In genomic region chr4:4254666-4255065, GRCh38 we compare ENCODE assay signal across 22 cellular contexts. TPM values are rescaled to one million over a fixed set of nuclear protein-coding genes. Genes with fewer than 3 reads are reported as not detected.
"Had no signal": no experiment of that assay in that cellular context is flagged by ENCODE, and none has a peak within 500 bp of the region (broad histone marks: within the 10 kb centered on the region; RNA-seq: fewer than 3 reads in every experiment).

No MANE protein-coding gene starts in this region.

- H3K27ac ChIP-seq: adrenal gland, brain microvascular endothelial cell, esophagus squamous epithelium, neutrophil, prostate gland, SK-N-MC, upper lobe of left lung, WERI-Rb-1 had no signal

- DNase-seq: activated CD4-positive, alpha-beta T cell treated with anti-CD3 and anti-CD28 coated beads for 36 hours; activated CD8-positive, alpha-beta T cell treated with anti-CD3 and anti-CD28 coated beads, Interleukin-2, amount 10 ng/mL, durations not matched to agents 7 days and 5 days; activated naive CD4-positive, alpha-beta T cell treated with anti-CD3 and anti-CD28 coated beads, Interleukin-2, amount 10 ng/mL, durations not matched to agents 7 days and 5 days; adrenal gland; brain microvascular endothelial cell; esophagus squamous epithelium; foreskin fibroblast; mucosa of descending colon; naive thymus-derived CD8-positive, alpha-beta T cell; stimulated activated CD4-positive, alpha-beta T cell treated with anti-CD3 and anti-CD28 coated beads, Interleukin-2, amount 100 ng/mL, for 24 hours; stimulated activated naive B cell treated with anti-CD40 and anti-IgM and Interleukin-4, amounts not matched to agents 10 μg/mL and 1 μg/mL and 100 μg/mL, for 72 hours; T-cell; upper lobe of left lung; WERI-Rb-1 had no signal

- H3K9me3 ChIP-seq: adrenal gland, esophagus squamous epithelium, mucosa of descending colon, neutrophil, prostate gland, upper lobe of left lung had no signal

- ATAC-seq: activated CD4-positive, alpha-beta T cell treated with anti-CD3 and anti-CD28 coated beads for 36 hours; activated CD8-positive, alpha-beta T cell treated with anti-CD3 and anti-CD28 coated beads, Interleukin-2, amount 10 ng/mL, durations not matched to agents 7 days and 5 days; mucosa of descending colon; naive thymus-derived CD8-positive, alpha-beta T cell; sciatic nerve; stimulated activated naive B cell treated with anti-CD40 and anti-IgM and Interleukin-4, amounts not matched to agents 10 μg/mL and 1 μg/mL and 100 μg/mL, for 72 hours; T-cell had no signal

- H3K27me3 ChIP-seq: adrenal gland, brain microvascular endothelial cell, upper lobe of left lung had no signal

- H3K36me3 ChIP-seq: adrenal gland, brain microvascular endothelial cell, esophagus squamous epithelium, neutrophil, prostate gland, upper lobe of left lung, WERI-Rb-1 had no signal

- H3K4me1 ChIP-seq: esophagus squamous epithelium, prostate gland had no signal

- H3K4me3 ChIP-seq: adrenal gland, esophagus squamous epithelium, lung, mucosa of descending colon, prostate gland, SK-N-MC, upper lobe of left lung had no signal

RNA-seq across cellular contexts. Expression of gene OTOP1, which starts 27.9 kb away (rescaled TPM):
- total RNA-seq: activated CD4-positive, alpha-beta T cell treated with anti-CD3 and anti-CD28 coated beads for 36 hours; activated CD8-positive, alpha-beta T cell treated with anti-CD3 and anti-CD28 coated beads, Interleukin-2, amount 10 ng/mL, durations not matched to agents 7 days and 5 days; activated T-helper 2 cell treated with anti-CD3 and anti-CD28 coated beads, Interferon-gamma antibody, Interleukin-2, Interleukin-4, amounts not matched to agents 10 μg/mL and 5 μg/mL and 100 μg/mL, durations not matched to agents 14 hours and 24 hours and 36 hours; adrenal gland; cerebellum; lung; mucosa of descending colon; naive thymus-derived CD8-positive, alpha-beta T cell; prostate gland; sciatic nerve; subcutaneous adipose tissue; T-cell; upper lobe of left lung had no signal
- polyA plus RNA-seq: adrenal gland; lung; naive thymus-derived CD8-positive, alpha-beta T cell had no signal
